12 cellular contexts compared by ENCODE assay signal in genomic region chr2:241310917-241311566, GRCh38. TPM values are rescaled to one million over a fixed set of nuclear protein-coding genes. Genes with fewer than 3 reads are reported as not detected.
DNase-seq lines count a peak whose midpoint lies in the region; ATAC-seq and TF ChIP-seq lines count a peak whose summit lies in the region.
"Had no signal": no experiment of that assay in that cellular context is flagged by ENCODE, and none has a peak within 500 bp of the region (broad histone marks: within the 10 kb centered on the region; RNA-seq: fewer than 3 reads in every experiment).

No MANE protein-coding gene starts in this region.

- intact Hi-C loops in activated CD4-positive, alpha-beta T cell treated with anti-CD3 and anti-CD28 coated beads for 36 hours (cut with DNase I, micrococcal nuclease) = loop anchor here (1.0 to 10.0 kb wide), 5 partner anchors 39 to 1906 kb away; partner anchors contain the start of genes DTYMK (in 1 of the 2), HDAC4 (in 1 of the 2), MTERF4 (in 1 of the 2) and NDUFA10 (in 1 of the 2)
- intact Hi-C loops in left colon (cut with DNase I, micrococcal nuclease) = no loop called here

- H3K36me3 ChIP-seq in KMS-11 (ENCODE audit: insufficient read depth) (no peaks in the 10 kb centered on the region), brain microvascular endothelial cell (replicated peaks) (no peaks in the 10 kb centered on the region), trophoblast cell (ENCODE audit: control insufficient read depth in 1 of 2, insufficient read depth in 2 of 2, low read length in 2 of 2) (no peaks in the 10 kb centered on the region)
- H3K36me3 ChIP-seq: tibial artery had no signal

- H3K9ac ChIP-seq in KMS-11 = no peak overlapping the region
- H3K9ac ChIP-seq in trophoblast cell (ENCODE audit: low read length) = no peak overlapping the region

- no CpG with 5 or more reads among the region's 13 CpGs for WGBS in trophoblast cell (ENCODE audit: extremely low coverage, insufficient coverage, insufficient read length)

- no peak overlapping the region for H3K23ac ChIP-seq in trophoblast cell (ENCODE audit: low read length)

- H4K20me1 ChIP-seq in KMS-11 (ENCODE audit: insufficient read depth) = no peaks in the 10 kb centered on the region

- H2BK5ac ChIP-seq in trophoblast cell (ENCODE audit: low read depth, low read length, poor library complexity) = no peak overlapping the region

- no peak overlapping the region for H3K14ac ChIP-seq in trophoblast cell (ENCODE audit: low read length)

- DNase-seq in activated CD4-positive, alpha-beta T cell treated with anti-CD3 and anti-CD28 coated beads for 36 hours = no peak
- DNase-seq in activated CD4-positive, alpha-beta T cell treated with anti-CD3 and anti-CD28 coated beads for 4 hours = no peak
- DNase-seq in brain microvascular endothelial cell (no peak), trophoblast cell (no peak), left colon (no peak)
- DNase-seq: activated CD4-positive, alpha-beta T cell treated with anti-CD3 and anti-CD28 coated beads for 48 hours; NCI-H1417; tibial artery had no signal

- peaks cover 77% of the 10 kb centered on the region for H3K4me1 ChIP-seq in KMS-11 (ENCODE audit: low read depth, poor library complexity, severe bottlenecking)
- peaks cover 7 to 11% of the 10 kb centered on the region in 2 experiments for H3K4me1 ChIP-seq in trophoblast cell (ENCODE audit: control insufficient read depth in 1 of 2, insufficient read depth in 2 of 2, low read length in 2 of 2)

- no peaks in the 10 kb centered on the region for H3K27me3 Mint-ChIP-seq in activated CD4-positive, alpha-beta T cell treated with anti-CD3 and anti-CD28 coated beads for 36 hours

- CTCF ChIA-PET in activated CD4-positive, alpha-beta T cell treated with anti-CD3 and anti-CD28 coated beads for 36 hours (lab: Charles Lee) = no interaction called here

- H3K4ac ChIP-seq in trophoblast cell (ENCODE audit: low read depth, low read length) = peak overlapping the region; percentile 94

- H3K9me3 ChIP-seq in trophoblast cell (ENCODE audit: insufficient read depth, low read depth, low read length) = no peaks in the 10 kb centered on the region
- H3K9me3 ChIP-seq: tibial artery had no signal

- H3K79me2 ChIP-seq in KMS-11 (ENCODE audit: insufficient read depth, low read depth) = peaks cover 83% of the 10 kb centered on the region
- H3K79me2 ChIP-seq in trophoblast cell (ENCODE audit: control insufficient read depth, insufficient read depth, low read length, poor library complexity) = peaks cover 43% of the 10 kb centered on the region

- H3K4me3 ChIP-seq in KMS-11 (IDR thresholded peaks at IDR 0.05; ENCODE audit: insufficient read depth, low read depth, low read length) (no peak overlapping the region), brain microvascular endothelial cell (ENCODE audit: low read depth, low read length) (no peak overlapping the region), trophoblast cell (ENCODE audit: low read depth, low read length) (no peak overlapping the region)
- H3K4me3 ChIP-seq: tibial artery had no signal

- no peak overlapping the region for H3K4me3 Mint-ChIP-seq in activated CD4-positive, alpha-beta T cell treated with anti-CD3 and anti-CD28 coated beads for 36 hours

- H4K91ac ChIP-seq in trophoblast cell (ENCODE audit: low read depth, low read length) = no peak overlapping the region

- H3K4me2 ChIP-seq in KMS-11 (peak overlapping the region; percentile 63), trophoblast cell (ENCODE audit: low read length) (no peak overlapping the region)

- H3K36me3 Mint-ChIP-seq in activated CD4-positive, alpha-beta T cell treated with anti-CD3 and anti-CD28 coated beads for 36 hours (ENCODE audit: low read depth) = peaks cover 17% of the 10 kb centered on the region

- no peak overlapping the region for H4K8ac ChIP-seq in trophoblast cell (ENCODE audit: low read depth, low read length)

- no peak overlapping the region for H2BK12ac ChIP-seq in trophoblast cell (ENCODE audit: low read length)

- H2BK120ac ChIP-seq in trophoblast cell (ENCODE audit: insufficient read depth, low read length, poor library complexity) = no peak overlapping the region

- H3K79me1 ChIP-seq in trophoblast cell (ENCODE audit: low read length) = peaks cover 11% of the 10 kb centered on the region

- H2AK5ac ChIP-seq in trophoblast cell (ENCODE audit: low read length) = no peak overlapping the region

- ATAC-seq in activated CD4-positive, alpha-beta T cell treated with anti-CD3 and anti-CD28 coated beads for 36 hours = no peak
- ATAC-seq in HG03442 (IDR thresholded peaks at IDR 0.05; ENCODE audit: unreplicated experiment) = no peak
- ATAC-seq in left colon = no peak
- ATAC-seq in HG03457 (IDR thresholded peaks at IDR 0.05; ENCODE audit: unreplicated experiment) = no peak
- ATAC-seq: SK-N-SH treated with all-trans-retinoic acid at 6 μM for 48 hours had no signal

- in situ Hi-C loops in brain microvascular endothelial cell (cut with HindIII; ENCODE audit: low pct_ligation_motif_present, low sequenced_read_pairs) = no loop called here

- no peak for TF ChIP-seq CTCF in KMS-11 (conservative IDR thresholded peaks at IDR 0.05; ENCODE audit: low read depth, low read length)
- TF ChIP-seq CTCF in brain microvascular endothelial cell (IDR thresholded peaks at IDR 0.05; ENCODE audit: low read depth, low read length, missing control alignments) = peak; percentile 3

- H2AFZ ChIP-seq in KMS-11 (ENCODE audit: low read depth) (no peak overlapping the region), trophoblast cell (ENCODE audit: insufficient read depth, low read length, poor library complexity) (no peak overlapping the region)

- H3K27me3 ChIP-seq in KMS-11 (ENCODE audit: insufficient read depth, low read depth) = no peaks in the 10 kb centered on the region
- H3K27me3 ChIP-seq in brain microvascular endothelial cell (replicated peaks) = no peaks in the 10 kb centered on the region
- H3K27me3 ChIP-seq in trophoblast cell (ENCODE audit: insufficient read depth, low read length) = no peaks in the 10 kb centered on the region
- H3K27me3 ChIP-seq: tibial artery had no signal

- H3K27ac ChIP-seq in KMS-11 = peak overlapping the region; percentile 73
- H3K27ac ChIP-seq in brain microvascular endothelial cell = no peak overlapping the region
- H3K27ac ChIP-seq in trophoblast cell (ENCODE audit: low read depth, low read length) = no peak overlapping the region
- H3K27ac ChIP-seq: tibial artery had no signal

- peak overlapping the region; percentile 20 for H3K27ac Mint-ChIP-seq in activated CD4-positive, alpha-beta T cell treated with anti-CD3 and anti-CD28 coated beads for 36 hours

- POLR2A ChIA-PET in activated CD4-positive, alpha-beta T cell treated with anti-CD3 and anti-CD28 coated beads for 36 hours (lab: Charles Lee) = no interaction called here

- H3K9me3 Mint-ChIP-seq in activated CD4-positive, alpha-beta T cell treated with anti-CD3 and anti-CD28 coated beads for 36 hours (ENCODE audit: low read depth) = no peaks in the 10 kb centered on the region

- H3K18ac ChIP-seq in trophoblast cell (ENCODE audit: low read length) = no peak overlapping the region

- no peak overlapping the region for H4K12ac ChIP-seq in trophoblast cell (ENCODE audit: low read depth, low read length)

- peaks cover 63% of the 10 kb centered on the region for H3K4me1 Mint-ChIP-seq in activated CD4-positive, alpha-beta T cell treated with anti-CD3 and anti-CD28 coated beads for 36 hours

RNA-seq across cellular contexts. Expression of gene HDLBP, which starts 4.4 kb away (rescaled TPM):
- total RNA-seq in activated CD4-positive, alpha-beta T cell treated with anti-CD3 and anti-CD28 coated beads for 36 hours = 100 to 1,000 TPM; 259 to 348 TPM
- 771 and 822 TPM in 2 replicates for polyA plus RNA-seq in trophoblast cell (2013)
- total RNA-seq in left colon = 100 to 1,000 TPM; 390 to 417 TPM

RNA-seq across cellular contexts. Expression of gene SEPTIN2, which starts 4.7 kb away (rescaled TPM):
- 100 to 1,000 TPM; 161 to 173 TPM for total RNA-seq in activated CD4-positive, alpha-beta T cell treated with anti-CD3 and anti-CD28 coated beads for 36 hours
- 334 and 340 TPM in 2 replicates for polyA plus RNA-seq in trophoblast cell (2013)
- total RNA-seq in left colon = 100 to 1,000 TPM; 245 to 254 TPM

RNA-seq across cellular contexts. Expression of gene FARP2, which starts 45.0 kb away (rescaled TPM):
- 10 to 100 TPM; 29.0 to 30.7 TPM for total RNA-seq in activated CD4-positive, alpha-beta T cell treated with anti-CD3 and anti-CD28 coated beads for 36 hours
- 20.0 and 20.1 TPM in 2 replicates for polyA plus RNA-seq in trophoblast cell (2013)
- 100 to 1,000 TPM; 126 to 138 TPM for total RNA-seq in left colon

Comparison
In these comparisons a context has a peak if more than half of its experiments do, and no peak if none do; other contexts are left out.
1. RNA of gene FARP2, which starts 45.0 kb away (total RNA-seq): 126 to 138 TPM in left colon; 29.0 to 30.7 TPM in activated CD4-positive, alpha-beta T cell treated with anti-CD3 and anti-CD28 coated beads for 36 hours; every median in the first group is over 4 times any median in the second.
2. intact Hi-C loops: an anchor here in activated CD4-positive, alpha-beta T cell treated with anti-CD3 and anti-CD28 coated beads for 36 hours (1.0 to 10.0 kb wide); none called in left colon.